13 cellular contexts compared by ENCODE assay signal in genomic region chr19:10151521-10151920, GRCh38. TPM values are rescaled to one million over a fixed set of nuclear protein-coding genes. Genes with fewer than 3 reads are reported as not detected.
DNase-seq lines count a peak whose midpoint lies in the region; ATAC-seq and TF ChIP-seq lines count a peak whose summit lies in the region.
"Had no signal": no experiment of that assay in that cellular context is flagged by ENCODE, and none has a peak within 500 bp of the region (broad histone marks: within the 10 kb centered on the region; RNA-seq: fewer than 3 reads in every experiment).

No MANE protein-coding gene starts in this region.

- H3K23ac ChIP-seq in neuronal stem cell (ENCODE audit: low read depth, low read length, poor library complexity) = no peak overlapping the region

- no peak overlapping the region for H3K18ac ChIP-seq in neuronal stem cell (ENCODE audit: low read length)

- H3K36me3 Mint-ChIP-seq in CD14-positive monocyte = peaks cover 78 to 99% of the 10 kb centered on the region in 2 donors
- peaks cover 22 to 62% (median 25%) of the 10 kb centered on the region in 5 donors for H3K36me3 Mint-ChIP-seq in naive thymus-derived CD4-positive, alpha-beta T cell

- no peak overlapping the region for H3K4me2 ChIP-seq in neuronal stem cell (ENCODE audit: insufficient read depth, low read length, poor library complexity, severe bottlenecking)

- POLR2A ChIA-PET in naive thymus-derived CD4-positive, alpha-beta T cell (lab: Charles Lee) = interaction anchor here (0.6 to 1.5 kb wide), 2 partner anchors 8 to 243 kb away, joined by 3 to 4 read pairs; no protein-coding TSS in a partner anchor

- no peak overlapping the region for H3K4ac ChIP-seq in neuronal stem cell (ENCODE audit: low read length)

- H2BK15ac ChIP-seq in neuronal stem cell (ENCODE audit: low read length) = no peak overlapping the region

- intact Hi-C loops in CD14-positive monocyte (cut with micrococcal nuclease) = no loop called here
- intact Hi-C loops in naive thymus-derived CD4-positive, alpha-beta T cell (cut with micrococcal nuclease) = no loop called here

- no peak overlapping the region for H4K8ac ChIP-seq in neuronal stem cell (ENCODE audit: low read depth, low read length)

- no peak overlapping the region for H2BK120ac ChIP-seq in neuronal stem cell (ENCODE audit: low read depth, low read length)

- peak overlapping the region in 4 of 7 donors; percentile 9 to 52 (median 42) for H3K27ac Mint-ChIP-seq in CD14-positive monocyte
- peak overlapping the region in 6 of 9 donors; percentile 13 to 69 (median 58) for H3K27ac Mint-ChIP-seq in naive thymus-derived CD4-positive, alpha-beta T cell
- H3K27ac Mint-ChIP-seq: B cell had no signal

- H2BK5ac ChIP-seq in neuronal stem cell (ENCODE audit: low read length) = no peak overlapping the region

- H3K4me1 Mint-ChIP-seq in CD14-positive monocyte = no peaks in the 10 kb centered on the region
- peaks cover 0 to 2% (median 1%) of the 10 kb centered on the region in 7 donors for H3K4me1 Mint-ChIP-seq in naive thymus-derived CD4-positive, alpha-beta T cell
- H3K4me1 Mint-ChIP-seq: B cell; CD4-positive, alpha-beta memory T cell had no signal

- no peaks in the 10 kb centered on the region for H3K4me1 ChIP-seq in naive thymus-derived CD4-positive, alpha-beta T cell (ENCODE audit: control insufficient read depth in 2 of 2, insufficient read depth in 2 of 2, low read length in 2 of 2)
- H3K4me1 ChIP-seq in neuronal stem cell (ENCODE audit: control insufficient read depth in 2 of 2, insufficient read depth in 1 of 2, low read depth in 1 of 2, low read length in 2 of 2) = no peaks in the 10 kb centered on the region
- H3K4me1 ChIP-seq: HAP-1 had no signal

- WGBS in neuronal stem cell (ENCODE audit: extremely low coverage in 2 of 2, insufficient read length in 2 of 2, insufficient replicate concordance in 1 of 2), 2 donors = no CpG with 5 or more reads among the region's 5 CpGs

- no peaks in the 10 kb centered on the region for H3K9me3 Mint-ChIP-seq in CD14-positive monocyte
- no peaks in the 10 kb centered on the region for H3K9me3 Mint-ChIP-seq in naive thymus-derived CD4-positive, alpha-beta T cell

- no peak overlapping the region for H3K4me3 ChIP-seq in naive thymus-derived CD4-positive, alpha-beta T cell (ENCODE audit: low read length)
- no peak overlapping the region for H3K4me3 ChIP-seq in neuronal stem cell (ENCODE audit: low read length in 2 of 2)
- H3K4me3 ChIP-seq: HAP-1 had no signal

- H3K27me3 Mint-ChIP-seq in CD14-positive monocyte (ENCODE audit: low read depth in 3 of 3) = no peaks in the 10 kb centered on the region
- H3K27me3 Mint-ChIP-seq in naive thymus-derived CD4-positive, alpha-beta T cell = no peaks in the 10 kb centered on the region
- H3K27me3 Mint-ChIP-seq: B cell; CD4-positive, alpha-beta memory T cell had no signal

- no peak overlapping the region for H2BK12ac ChIP-seq in neuronal stem cell (ENCODE audit: low read length)

- no peak for DNase-seq in CD14-positive monocyte (ENCODE audit: low spot score)
- peak; percentile 17 for DNase-seq in D341Med (ENCODE audit: low spot score)
- DNase-seq in cerebellar cortex (ENCODE audit: low spot score) = peak; percentile 87
- no peak for DNase-seq in naive thymus-derived CD4-positive, alpha-beta T cell
- no peak for DNase-seq in neuronal stem cell (ENCODE audit: low spot score)
- DNase-seq: CD4-positive, alpha-beta memory T cell; COR-L47; GOT3 had no signal

- no peak for ATAC-seq in naive thymus-derived CD4-positive, alpha-beta T cell
- ATAC-seq in GM18909 (IDR thresholded peaks at IDR 0.05; ENCODE audit: poor library complexity, unreplicated experiment) = no peak
- no peak for ATAC-seq in GM18861 (IDR thresholded peaks at IDR 0.05; ENCODE audit: unreplicated experiment)
- ATAC-seq: HepG2 had no signal

- no peak overlapping the region for H2AK5ac ChIP-seq in neuronal stem cell (ENCODE audit: low read depth, low read length)

- CTCF ChIA-PET in naive thymus-derived CD4-positive, alpha-beta T cell (lab: Charles Lee) = no interaction called here

- H3K9ac ChIP-seq in neuronal stem cell (ENCODE audit: low read depth, low read length, poor library complexity) = no peak overlapping the region

- H3K79me1 ChIP-seq in neuronal stem cell (ENCODE audit: low read depth, low read length) = peaks cover 7% of the 10 kb centered on the region

- H3K27ac ChIP-seq in naive thymus-derived CD4-positive, alpha-beta T cell (ENCODE audit: low read depth, low read length) = no peak overlapping the region
- no peak overlapping the region for H3K27ac ChIP-seq in neuronal stem cell (replicated peaks; ENCODE audit: low read length)

- no peak overlapping the region for H2AFZ ChIP-seq in neuronal stem cell (ENCODE audit: low read length)

- H3K4me3 Mint-ChIP-seq in CD14-positive monocyte = no peak overlapping the region
- H3K4me3 Mint-ChIP-seq in naive thymus-derived CD4-positive, alpha-beta T cell = no peak overlapping the region
- H3K4me3 Mint-ChIP-seq: B cell; CD4-positive, alpha-beta memory T cell had no signal

- H3K14ac ChIP-seq in neuronal stem cell (ENCODE audit: low read length) = no peak overlapping the region

- H4K91ac ChIP-seq in neuronal stem cell (ENCODE audit: low read depth, low read length, poor library complexity) = no peak overlapping the region

- TF ChIP-seq CTCF in CD14-positive monocyte (IDR thresholded peaks at IDR 0.05) = no peak

- H3K9me3 ChIP-seq in naive thymus-derived CD4-positive, alpha-beta T cell (ENCODE audit: control insufficient read depth in 2 of 3, low read length in 3 of 3) = no peaks in the 10 kb centered on the region
- no peaks in the 10 kb centered on the region for H3K9me3 ChIP-seq in neuronal stem cell (replicated peaks in 1 of 2; ENCODE audit: control insufficient read depth in 2 of 2, insufficient read depth in 1 of 2, low read depth in 1 of 2, low read length in 2 of 2)
- H3K9me3 ChIP-seq: HAP-1 had no signal

- H3K36me3 ChIP-seq in naive thymus-derived CD4-positive, alpha-beta T cell (ENCODE audit: control insufficient read depth in 2 of 3, insufficient read depth in 3 of 3, low read length in 3 of 3) = peaks cover 9 to 87% (median 27%) of the 10 kb centered on the region in 3 experiments
- peaks cover 68 to 95% of the 10 kb centered on the region in 2 donors for H3K36me3 ChIP-seq in neuronal stem cell (replicated peaks in 1 of 2; ENCODE audit: control insufficient read depth in 2 of 2, insufficient read depth in 2 of 2, low read length in 2 of 2)

- no peaks in the 10 kb centered on the region for H3K27me3 ChIP-seq in naive thymus-derived CD4-positive, alpha-beta T cell (ENCODE audit: control insufficient read depth in 2 of 2, insufficient read depth in 2 of 2, low read length in 2 of 2)
- no peaks in the 10 kb centered on the region for H3K27me3 ChIP-seq in neuronal stem cell (ENCODE audit: control insufficient read depth in 3 of 3, insufficient read depth in 3 of 3, low read depth in 1 of 3, low read length in 3 of 3)

RNA-seq across cellular contexts. Expression of gene EIF3G, which starts 31.8 kb away (rescaled TPM):
- 100 to 1,000 TPM; 148 to 166 TPM for polyA plus RNA-seq in CD14-positive monocyte
- total RNA-seq in naive thymus-derived CD4-positive, alpha-beta T cell = 100 to 1,000 TPM; 242 to 356 (median 328) TPM
- 100 to 1,000 TPM; 240 to 294 TPM for polyA plus RNA-seq in naive thymus-derived CD4-positive, alpha-beta T cell
- polyA plus RNA-seq in neuronal stem cell (2013, experiment 1 of 2) = 165 TPM
- polyA plus RNA-seq in neuronal stem cell (2013, experiment 2 of 2) = 159 TPM

RNA-seq across cellular contexts. Expression of gene P2RY11, which starts 40.0 kb away (rescaled TPM):
- under 1 TPM; 0.50 to 0.69 TPM for polyA plus RNA-seq in CD14-positive monocyte
- total RNA-seq in naive thymus-derived CD4-positive, alpha-beta T cell = 10 to 100 TPM; 41.0 to 89.3 (median 58.9) TPM
- 1 to 10 TPM; 2.7 to 3.1 TPM for polyA plus RNA-seq in naive thymus-derived CD4-positive, alpha-beta T cell
- polyA plus RNA-seq in neuronal stem cell (2013, experiment 1 of 2) = 4.2 TPM
- polyA plus RNA-seq in neuronal stem cell (2013, experiment 2 of 2) = 3.9 TPM

RNA-seq across cellular contexts. Expression of gene DNMT1, which starts 43.2 kb away (rescaled TPM):
- polyA plus RNA-seq in CD14-positive monocyte = 10 to 100 TPM; 17.6 to 19.0 TPM
- 100 to 1,000 TPM; 175 to 334 (median 194) TPM for total RNA-seq in naive thymus-derived CD4-positive, alpha-beta T cell
- polyA plus RNA-seq in naive thymus-derived CD4-positive, alpha-beta T cell = 100 to 1,000 TPM; 113 to 153 TPM
- 94.9 TPM for polyA plus RNA-seq in neuronal stem cell (2013, experiment 1 of 2)
- polyA plus RNA-seq in neuronal stem cell (2013, experiment 2 of 2) = 102 TPM

RNA-seq across cellular contexts. Expression of gene PPAN, which starts 45.4 kb away (rescaled TPM):
- polyA plus RNA-seq in CD14-positive monocyte = 1 to 10 TPM; 7.2 to 7.6 TPM
- total RNA-seq in naive thymus-derived CD4-positive, alpha-beta T cell = 100 to 1,000 TPM in 4 of 5 experiments, 10 to 100 TPM in 1; 87.6 to 122 (median 109) TPM
- polyA plus RNA-seq in naive thymus-derived CD4-positive, alpha-beta T cell = 10 to 100 TPM; 24.9 to 46.6 TPM
- 16.9 TPM for polyA plus RNA-seq in neuronal stem cell (2013, experiment 1 of 2)
- 18.4 TPM for polyA plus RNA-seq in neuronal stem cell (2013, experiment 2 of 2)

RNA-seq across cellular contexts. Expression of gene ANGPTL6, which starts 49.0 kb away (rescaled TPM):
- not detected for polyA plus RNA-seq in CD14-positive monocyte
- 1 to 10 TPM in 3 of 5 experiments, under 1 TPM in 2; 0.68 to 1.7 (median 1.0) TPM for total RNA-seq in naive thymus-derived CD4-positive, alpha-beta T cell
- under 1 TPM; 0.23 to 0.48 TPM for polyA plus RNA-seq in naive thymus-derived CD4-positive, alpha-beta T cell
- not detected for polyA plus RNA-seq in neuronal stem cell (2013, experiment 1 of 2)
- polyA plus RNA-seq in neuronal stem cell (2013, experiment 2 of 2) = not detected

Comparison
In these comparisons a context has a peak if more than half of its experiments do, and no peak if none do; other contexts are left out.
1. DNase-seq: peak in D341Med (single experiment) and cerebellar cortex (single experiment); none in CD14-positive monocyte (single experiment), naive thymus-derived CD4-positive, alpha-beta T cell (0 of 9) and neuronal stem cell (single experiment).
2. RNA of gene DNMT1, which starts 43.2 kb away (polyA plus RNA-seq): 113 to 153 TPM in naive thymus-derived CD4-positive, alpha-beta T cell; 17.6 to 19.0 TPM in CD14-positive monocyte; every median in the first group is over 4 times any median in the second.